Comparison of ENCODE assay signal across 1 cellular context in the genomic region with DNA sequence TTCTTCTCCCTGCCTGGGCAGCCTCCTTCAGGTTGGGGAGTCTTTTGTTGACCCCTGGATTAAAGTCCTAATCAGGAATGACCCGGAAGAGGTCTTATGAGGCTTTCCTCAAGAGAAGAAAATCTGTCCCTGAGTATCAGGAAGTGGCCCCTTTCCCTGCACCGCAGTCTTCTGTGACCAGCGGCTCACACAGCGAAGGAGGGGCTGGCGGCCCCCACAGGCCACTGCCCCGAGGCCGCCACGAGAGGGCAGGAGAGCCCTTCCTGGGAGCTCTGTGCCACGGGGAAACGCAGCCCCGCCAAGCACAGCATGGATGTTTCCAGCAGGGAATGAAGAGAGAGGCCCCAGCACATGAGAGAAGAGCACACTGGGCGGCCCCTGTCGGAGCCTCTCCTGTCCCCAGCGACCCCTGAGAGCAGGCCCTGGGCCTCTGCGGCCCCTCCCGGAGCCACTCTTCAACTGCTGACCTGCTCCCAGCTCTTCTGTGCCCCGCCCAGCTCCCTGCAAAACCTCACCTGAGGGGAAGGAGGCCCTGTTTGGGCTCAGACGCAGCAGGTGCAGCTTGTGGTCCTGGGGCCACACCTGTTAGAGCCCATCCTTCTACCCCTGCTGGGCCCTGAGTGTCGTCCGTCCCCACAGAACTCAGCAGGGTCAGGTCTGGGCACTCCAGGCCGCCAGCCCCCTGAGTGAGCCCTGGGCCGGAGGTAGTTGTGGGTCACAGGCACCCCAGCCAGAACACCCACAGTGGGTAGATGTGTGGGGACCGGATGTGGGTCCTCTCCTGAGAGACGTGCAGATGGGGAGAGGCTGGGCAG.
TF ChIP-seq lines count a peak whose summit lies in the region.

No MANE protein-coding gene starts in this region.

TF ChIP-seq in HepG2, 621 proteins besides CTCF, POLR2A, EP300 and RAD21 (continued from another document and continues in another):
- TF ChIP-seq TGIF2 (CRISPR knock-in tag; IDR thresholded peaks at IDR 0.05) (no peak; the same call in 1 of the 2 replicates), TAF1 (CRISPR knock-in tag; IDR thresholded peaks at IDR 0.05) (no peak), ZFP90 (CRISPR knock-in tag; IDR thresholded peaks at IDR 0.05; ENCODE audit: borderline replicate concordance) (no peak; the same call in 1 of the 2 replicates), KLF9 (CRISPR knock-in tag; IDR thresholded peaks at IDR 0.05; ENCODE audit: low read depth) (no peak), ZNF138 (CRISPR knock-in tag; IDR thresholded peaks at IDR 0.05; ENCODE audit: low read depth) (no peak), KDM6A (CRISPR knock-in tag; IDR thresholded peaks at IDR 0.05; ENCODE audit: low read depth) (no peak), TOPORS (CRISPR knock-in tag; IDR thresholded peaks at IDR 0.05) (no peak), NPAS2 (CRISPR knock-in tag; IDR thresholded peaks at IDR 0.05; ENCODE audit: borderline replicate concordance) (no peak), EHMT2 (IDR thresholded peaks at IDR 0.05; ENCODE audit: borderline replicate concordance, low read depth, low read length) (no peak), NFATC3 (CRISPR knock-in tag; IDR thresholded peaks at IDR 0.05) (peak; percentile 60; the same call in 1 of the 2 replicates), ZFY (CRISPR knock-in tag; IDR thresholded peaks at IDR 0.05) (peak; percentile 40; the same call in 1 of the 2 replicates), ZNF230 (CRISPR knock-in tag; IDR thresholded peaks at IDR 0.05) (0 out of 2 replicates have a peak, but pooled peaks have one; percentile 71), SAP130 (CRISPR knock-in tag; IDR thresholded peaks at IDR 0.05; ENCODE audit: low read depth) (peak; percentile 66; the same call in 1 of the 2 replicates), TBX3 (IDR thresholded peaks at IDR 0.05; ENCODE audit: borderline replicate concordance) (no peak), MZF1 (CRISPR knock-in tag; IDR thresholded peaks at IDR 0.05; ENCODE audit: borderline replicate concordance) (no peak), TBP (CRISPR knock-in tag; IDR thresholded peaks at IDR 0.05) (no peak), ELF3 (CRISPR knock-in tag; IDR thresholded peaks at IDR 0.05) (peak; percentile 77), HNRNPLL (IDR thresholded peaks at IDR 0.05; ENCODE audit: low read depth, low read length, poor library complexity, severe bottlenecking) (peak; percentile 40), SRSF9 (IDR thresholded peaks at IDR 0.05; ENCODE audit: borderline replicate concordance, insufficient read depth, low read depth, low read length, poor library complexity, severe bottlenecking) (no peak), TEAD3 (CRISPR knock-in tag; optimal IDR thresholded peaks at IDR 0.05; ENCODE audit: borderline replicate concordance) (peak; percentile 32), CHD4 (IDR thresholded peaks at IDR 0.05; ENCODE audit: borderline replicate concordance, low read length) (no peak), JUND (CRISPR knock-in tag; IDR thresholded peaks at IDR 0.05) (no peak), SOX5 (CRISPR knock-in tag; IDR thresholded peaks at IDR 0.05; ENCODE audit: borderline replicate concordance) (peak; percentile 45; the same call in 1 of the 2 replicates), SPEN (CRISPR knock-in tag; IDR thresholded peaks at IDR 0.05; ENCODE audit: low read depth) (peak; percentile 68), RFXAP (CRISPR knock-in tag; IDR thresholded peaks at IDR 0.05; ENCODE audit: borderline replicate concordance) (no peak), PCBP1 (IDR thresholded peaks at IDR 0.05; ENCODE audit: borderline replicate concordance, low read depth, low read length) (no peak), ARID2 (CRISPR knock-in tag; IDR thresholded peaks at IDR 0.05; ENCODE audit: borderline replicate concordance) (no peak), ZNF10 (CRISPR knock-in tag; IDR thresholded peaks at IDR 0.05; ENCODE audit: borderline replicate concordance, low read depth) (no peak), CEBPB (IDR thresholded peaks at IDR 0.05; ENCODE audit: borderline replicate concordance, low read depth, low read length) (no peak), FOSL2 (CRISPR knock-in tag; IDR thresholded peaks at IDR 0.05) (peak; percentile 66), SMC3 (IDR thresholded peaks at IDR 0.05; ENCODE audit: low read length) (peak; percentile 77), RFX5 (IDR thresholded peaks at IDR 0.05; ENCODE audit: low read depth, low read length) (no peak), ZNF264 (CRISPR knock-in tag; IDR thresholded peaks at IDR 0.05) (no peak), ZFP82 (CRISPR knock-in tag; IDR thresholded peaks at IDR 0.05; ENCODE audit: borderline replicate concordance) (no peak), SMAD1 (CRISPR knock-in tag; IDR thresholded peaks at IDR 0.05; ENCODE audit: borderline replicate concordance, low read depth) (no peak; the same call in 1 of the 2 replicates), ZNF746 (CRISPR knock-in tag; IDR thresholded peaks at IDR 0.05) (no peak), ZNF282 (IDR thresholded peaks at IDR 0.05; ENCODE audit: partially characterized antibody) (no peak)
- TF ChIP-seq, protein P1, sequence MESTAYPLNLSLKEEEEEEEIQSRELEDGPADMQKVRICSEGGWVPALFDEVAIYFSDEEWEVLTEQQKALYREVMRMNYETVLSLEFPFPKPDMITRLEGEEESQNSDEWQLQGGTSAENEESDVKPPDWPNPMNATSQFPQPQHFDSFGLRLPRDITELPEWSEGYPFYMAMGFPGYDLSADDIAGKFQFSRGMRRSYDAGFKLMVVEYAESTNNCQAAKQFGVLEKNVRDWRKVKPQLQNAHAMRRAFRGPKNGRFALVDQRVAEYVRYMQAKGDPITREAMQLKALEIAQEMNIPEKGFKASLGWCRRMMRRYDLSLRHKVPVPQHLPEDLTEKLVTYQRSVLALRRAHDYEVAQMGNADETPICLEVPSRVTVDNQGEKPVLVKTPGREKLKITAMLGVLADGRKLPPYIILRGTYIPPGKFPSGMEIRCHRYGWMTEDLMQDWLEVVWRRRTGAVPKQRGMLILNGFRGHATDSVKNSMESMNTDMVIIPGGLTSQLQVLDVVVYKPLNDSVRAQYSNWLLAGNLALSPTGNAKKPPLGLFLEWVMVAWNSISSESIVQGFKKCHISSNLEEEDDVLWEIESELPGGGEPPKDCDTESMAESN (CRISPR knock-in tag; conservative IDR thresholded peaks at IDR 0.05) = no peak
- TF ChIP-seq, protein P2, sequence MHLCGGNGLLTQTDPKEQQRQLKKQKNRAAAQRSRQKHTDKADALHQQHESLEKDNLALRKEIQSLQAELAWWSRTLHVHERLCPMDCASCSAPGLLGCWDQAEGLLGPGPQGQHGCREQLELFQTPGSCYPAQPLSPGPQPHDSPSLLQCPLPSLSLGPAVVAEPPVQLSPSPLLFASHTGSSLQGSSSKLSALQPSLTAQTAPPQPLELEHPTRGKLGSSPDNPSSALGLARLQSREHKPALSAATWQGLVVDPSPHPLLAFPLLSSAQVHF (CRISPR knock-in tag; IDR thresholded peaks at IDR 0.05) = no peak
- TF ChIP-seq, protein P3, sequence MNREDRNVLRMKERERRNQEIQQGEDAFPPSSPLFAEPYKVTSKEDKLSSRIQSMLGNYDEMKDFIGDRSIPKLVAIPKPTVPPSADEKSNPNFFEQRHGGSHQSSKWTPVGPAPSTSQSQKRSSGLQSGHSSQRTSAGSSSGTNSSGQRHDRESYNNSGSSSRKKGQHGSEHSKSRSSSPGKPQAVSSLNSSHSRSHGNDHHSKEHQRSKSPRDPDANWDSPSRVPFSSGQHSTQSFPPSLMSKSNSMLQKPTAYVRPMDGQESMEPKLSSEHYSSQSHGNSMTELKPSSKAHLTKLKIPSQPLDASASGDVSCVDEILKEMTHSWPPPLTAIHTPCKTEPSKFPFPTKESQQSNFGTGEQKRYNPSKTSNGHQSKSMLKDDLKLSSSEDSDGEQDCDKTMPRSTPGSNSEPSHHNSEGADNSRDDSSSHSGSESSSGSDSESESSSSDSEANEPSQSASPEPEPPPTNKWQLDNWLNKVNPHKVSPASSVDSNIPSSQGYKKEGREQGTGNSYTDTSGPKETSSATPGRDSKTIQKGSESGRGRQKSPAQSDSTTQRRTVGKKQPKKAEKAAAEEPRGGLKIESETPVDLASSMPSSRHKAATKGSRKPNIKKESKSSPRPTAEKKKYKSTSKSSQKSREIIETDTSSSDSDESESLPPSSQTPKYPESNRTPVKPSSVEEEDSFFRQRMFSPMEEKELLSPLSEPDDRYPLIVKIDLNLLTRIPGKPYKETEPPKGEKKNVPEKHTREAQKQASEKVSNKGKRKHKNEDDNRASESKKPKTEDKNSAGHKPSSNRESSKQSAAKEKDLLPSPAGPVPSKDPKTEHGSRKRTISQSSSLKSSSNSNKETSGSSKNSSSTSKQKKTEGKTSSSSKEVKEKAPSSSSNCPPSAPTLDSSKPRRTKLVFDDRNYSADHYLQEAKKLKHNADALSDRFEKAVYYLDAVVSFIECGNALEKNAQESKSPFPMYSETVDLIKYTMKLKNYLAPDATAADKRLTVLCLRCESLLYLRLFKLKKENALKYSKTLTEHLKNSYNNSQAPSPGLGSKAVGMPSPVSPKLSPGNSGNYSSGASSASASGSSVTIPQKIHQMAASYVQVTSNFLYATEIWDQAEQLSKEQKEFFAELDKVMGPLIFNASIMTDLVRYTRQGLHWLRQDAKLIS (CRISPR knock-in tag; IDR thresholded peaks at IDR 0.05) = no peak
- TF ChIP-seq, protein P4, sequence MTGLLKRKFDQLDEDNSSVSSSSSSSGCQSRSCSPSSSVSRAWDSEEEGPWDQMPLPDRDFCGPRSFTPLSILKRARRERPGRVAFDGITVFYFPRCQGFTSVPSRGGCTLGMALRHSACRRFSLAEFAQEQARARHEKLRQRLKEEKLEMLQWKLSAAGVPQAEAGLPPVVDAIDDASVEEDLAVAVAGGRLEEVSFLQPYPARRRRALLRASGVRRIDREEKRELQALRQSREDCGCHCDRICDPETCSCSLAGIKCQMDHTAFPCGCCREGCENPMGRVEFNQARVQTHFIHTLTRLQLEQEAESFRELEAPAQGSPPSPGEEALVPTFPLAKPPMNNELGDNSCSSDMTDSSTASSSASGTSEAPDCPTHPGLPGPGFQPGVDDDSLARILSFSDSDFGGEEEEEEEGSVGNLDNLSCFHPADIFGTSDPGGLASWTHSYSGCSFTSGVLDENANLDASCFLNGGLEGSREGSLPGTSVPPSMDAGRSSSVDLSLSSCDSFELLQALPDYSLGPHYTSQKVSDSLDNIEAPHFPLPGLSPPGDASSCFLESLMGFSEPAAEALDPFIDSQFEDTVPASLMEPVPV (CRISPR knock-in tag; IDR thresholded peaks at IDR 0.05) = no peak
- TF ChIP-seq, protein P5, sequence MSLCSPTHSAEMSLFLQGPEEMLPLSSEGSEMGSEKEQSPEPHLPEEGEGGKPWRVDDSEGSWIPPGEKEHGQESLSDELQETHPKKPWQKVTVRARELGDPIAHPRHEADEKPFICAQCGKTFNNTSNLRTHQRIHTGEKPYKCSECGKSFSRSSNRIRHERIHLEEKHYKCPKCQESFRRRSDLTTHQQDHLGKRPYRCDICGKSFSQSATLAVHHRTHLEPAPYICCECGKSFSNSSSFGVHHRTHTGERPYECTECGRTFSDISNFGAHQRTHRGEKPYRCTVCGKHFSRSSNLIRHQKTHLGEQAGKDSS (CRISPR knock-in tag; IDR thresholded peaks at IDR 0.05; ENCODE audit: borderline replicate concordance, low read depth) = peak; percentile 94; the same call in 1 of the 2 replicates
- TF ChIP-seq, protein P6, sequence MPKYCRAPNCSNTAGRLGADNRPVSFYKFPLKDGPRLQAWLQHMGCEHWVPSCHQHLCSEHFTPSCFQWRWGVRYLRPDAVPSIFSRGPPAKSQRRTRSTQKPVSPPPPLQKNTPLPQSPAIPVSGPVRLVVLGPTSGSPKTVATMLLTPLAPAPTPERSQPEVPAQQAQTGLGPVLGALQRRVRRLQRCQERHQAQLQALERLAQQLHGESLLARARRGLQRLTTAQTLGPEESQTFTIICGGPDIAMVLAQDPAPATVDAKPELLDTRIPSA (CRISPR knock-in tag; IDR thresholded peaks at IDR 0.05; ENCODE audit: borderline replicate concordance) = no peak; the same call in 1 of the 2 replicates
- TF ChIP-seq, protein P7, sequence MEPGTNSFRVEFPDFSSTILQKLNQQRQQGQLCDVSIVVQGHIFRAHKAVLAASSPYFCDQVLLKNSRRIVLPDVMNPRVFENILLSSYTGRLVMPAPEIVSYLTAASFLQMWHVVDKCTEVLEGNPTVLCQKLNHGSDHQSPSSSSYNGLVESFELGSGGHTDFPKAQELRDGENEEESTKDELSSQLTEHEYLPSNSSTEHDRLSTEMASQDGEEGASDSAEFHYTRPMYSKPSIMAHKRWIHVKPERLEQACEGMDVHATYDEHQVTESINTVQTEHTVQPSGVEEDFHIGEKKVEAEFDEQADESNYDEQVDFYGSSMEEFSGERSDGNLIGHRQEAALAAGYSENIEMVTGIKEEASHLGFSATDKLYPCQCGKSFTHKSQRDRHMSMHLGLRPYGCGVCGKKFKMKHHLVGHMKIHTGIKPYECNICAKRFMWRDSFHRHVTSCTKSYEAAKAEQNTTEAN (CRISPR knock-in tag; conservative IDR thresholded peaks at IDR 0.05) = 0 out of 2 replicates have a peak, but pooled peaks have one; percentile 21
- TF ChIP-seq, protein P8, sequence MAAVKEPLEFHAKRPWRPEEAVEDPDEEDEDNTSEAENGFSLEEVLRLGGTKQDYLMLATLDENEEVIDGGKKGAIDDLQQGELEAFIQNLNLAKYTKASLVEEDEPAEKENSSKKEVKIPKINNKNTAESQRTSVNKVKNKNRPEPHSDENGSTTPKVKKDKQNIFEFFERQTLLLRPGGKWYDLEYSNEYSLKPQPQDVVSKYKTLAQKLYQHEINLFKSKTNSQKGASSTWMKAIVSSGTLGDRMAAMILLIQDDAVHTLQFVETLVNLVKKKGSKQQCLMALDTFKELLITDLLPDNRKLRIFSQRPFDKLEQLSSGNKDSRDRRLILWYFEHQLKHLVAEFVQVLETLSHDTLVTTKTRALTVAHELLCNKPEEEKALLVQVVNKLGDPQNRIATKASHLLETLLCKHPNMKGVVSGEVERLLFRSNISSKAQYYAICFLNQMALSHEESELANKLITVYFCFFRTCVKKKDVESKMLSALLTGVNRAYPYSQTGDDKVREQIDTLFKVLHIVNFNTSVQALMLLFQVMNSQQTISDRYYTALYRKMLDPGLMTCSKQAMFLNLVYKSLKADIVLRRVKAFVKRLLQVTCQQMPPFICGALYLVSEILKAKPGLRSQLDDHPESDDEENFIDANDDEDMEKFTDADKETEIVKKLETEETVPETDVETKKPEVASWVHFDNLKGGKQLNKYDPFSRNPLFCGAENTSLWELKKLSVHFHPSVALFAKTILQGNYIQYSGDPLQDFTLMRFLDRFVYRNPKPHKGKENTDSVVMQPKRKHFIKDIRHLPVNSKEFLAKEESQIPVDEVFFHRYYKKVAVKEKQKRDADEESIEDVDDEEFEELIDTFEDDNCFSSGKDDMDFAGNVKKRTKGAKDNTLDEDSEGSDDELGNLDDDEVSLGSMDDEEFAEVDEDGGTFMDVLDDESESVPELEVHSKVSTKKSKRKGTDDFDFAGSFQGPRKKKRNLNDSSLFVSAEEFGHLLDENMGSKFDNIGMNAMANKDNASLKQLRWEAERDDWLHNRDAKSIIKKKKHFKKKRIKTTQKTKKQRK (IDR thresholded peaks at IDR 0.05; ENCODE audit: low read length) = no peak
